In the genomic region with DNA sequence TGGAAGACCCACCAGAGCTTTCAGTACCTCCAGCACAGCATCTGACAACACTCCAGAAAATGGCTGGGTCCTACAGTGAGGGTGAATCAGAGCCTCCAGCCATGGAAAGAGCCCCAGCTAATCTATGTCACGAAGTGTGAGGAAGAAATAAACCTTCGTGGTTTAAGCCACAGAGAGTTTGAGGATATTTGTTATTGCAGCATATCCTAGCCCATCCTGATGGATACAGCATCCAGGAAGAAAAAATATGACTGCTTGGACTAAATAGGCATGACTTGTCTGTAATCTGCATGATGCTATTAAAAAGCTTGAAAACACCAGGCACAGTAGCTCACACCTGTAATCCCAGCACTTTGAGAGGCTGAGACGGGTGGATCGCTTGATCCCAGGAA, we compare ENCODE assay signal across 24 cellular contexts. TPM values are rescaled to one million over a fixed set of nuclear protein-coding genes. Genes with fewer than 3 reads are reported as not detected.
"Had no signal": no experiment of that assay in that cellular context is flagged by ENCODE, and none has a peak within 500 bp of the region (broad histone marks: within the 10 kb centered on the region; RNA-seq: fewer than 3 reads in every experiment).

No MANE protein-coding gene starts in this region.

- ATAC-seq: activated naive CD4-positive, alpha-beta T cell treated with anti-CD3 and anti-CD28 coated beads, Interleukin-2, amount 50 U/mL, for 72 hours; activated T-cell treated with anti-CD3 and anti-CD28 coated beads, Interleukin-2, amount 50 U/mL, for 4 hours; PC-3; T-cell had no signal

- H3K36me3 Mint-ChIP-seq: activated CD4-positive, alpha-beta memory T cell treated with anti-CD3 and anti-CD28 coated beads for 36 hours; activated naive CD4-positive, alpha-beta T cell treated with anti-CD3 and anti-CD28 coated beads, Interleukin-2, amount 50 U/mL, for 72 hours; T-cell had no signal

- H3K36me3 ChIP-seq: brain microvascular endothelial cell had no signal

- H3K4me3 Mint-ChIP-seq: activated B cell treated with CpG ODN at 0.5 μM for 24 hours; activated CD4-positive, alpha-beta memory T cell treated with anti-CD3 and anti-CD28 coated beads for 36 hours; activated CD4-positive, alpha-beta T cell treated with anti-CD3 and anti-CD28 coated beads, Interleukin-2, amount 10 ng/mL, durations not matched to agents 7 days and 5 days; activated T-cell treated with anti-CD3 and anti-CD28 coated beads, Interleukin-2, amount 50 U/mL, for 4 hours; T-cell had no signal

- DNase-seq: activated B cell treated with CpG ODN at 0.5 μM for 24 hours; activated CD4-positive, alpha-beta memory T cell treated with anti-CD3 and anti-CD28 coated beads for 36 hours; activated CD4-positive, alpha-beta T cell treated with anti-CD3 and anti-CD28 coated beads for 1 hour; activated CD4-positive, alpha-beta T cell treated with anti-CD3 and anti-CD28 coated beads, Interleukin-2, amount 10 ng/mL, durations not matched to agents 7 days and 5 days; activated CD8-positive, alpha-beta memory T cell treated with anti-CD3 and anti-CD28 coated beads for 24 hours; activated effector memory CD4-positive, alpha-beta T cell treated with anti-CD3 and anti-CD28 coated beads, Interleukin-2, amount 50 U/mL, for 16 hours; activated naive CD4-positive, alpha-beta T cell treated with Interleukin-2 at 50 U/mL for 16 hours; activated T-cell treated with anti-CD3 and anti-CD28 coated beads, Interleukin-2, amount 50 U/mL, for 4 hours; brain microvascular endothelial cell; Karpas-422; NCI-H1048; NCI-H146; NCI-H187 treated with DMSO at 0.1 percent for 48 hours; NCI-H2081 treated with DMSO at 0.1 percent for 48 hours; NCI-H446; NCI-H524; PC-3; SIG-M5; T-cell; T-helper 2 cell; T1000 had no signal

- H3K27ac ChIP-seq: brain microvascular endothelial cell had no signal

- H3K9me3 Mint-ChIP-seq: activated B cell treated with CpG ODN at 0.5 μM for 24 hours; activated CD4-positive, alpha-beta memory T cell treated with anti-CD3 and anti-CD28 coated beads for 36 hours; activated CD4-positive, alpha-beta T cell treated with anti-CD3 and anti-CD28 coated beads, Interleukin-2, amount 10 ng/mL, durations not matched to agents 7 days and 5 days; activated naive CD4-positive, alpha-beta T cell treated with anti-CD3 and anti-CD28 coated beads, Interleukin-2, amount 50 U/mL, for 72 hours; activated T-cell treated with anti-CD3 and anti-CD28 coated beads, Interleukin-2, amount 50 U/mL, for 4 hours; T-cell had no signal

- H3K4me1 Mint-ChIP-seq: activated CD4-positive, alpha-beta T cell treated with anti-CD3 and anti-CD28 coated beads, Interleukin-2, amount 10 ng/mL, durations not matched to agents 7 days and 5 days; T-cell had no signal

- H3K27ac Mint-ChIP-seq: activated B cell treated with CpG ODN at 0.5 μM for 24 hours; activated CD4-positive, alpha-beta memory T cell treated with anti-CD3 and anti-CD28 coated beads for 36 hours; activated CD4-positive, alpha-beta T cell treated with anti-CD3 and anti-CD28 coated beads, Interleukin-2, amount 10 ng/mL, durations not matched to agents 7 days and 5 days; activated naive CD4-positive, alpha-beta T cell treated with anti-CD3 and anti-CD28 coated beads, Interleukin-2, amount 50 U/mL, for 72 hours; T-cell had no signal

- H3K27me3 Mint-ChIP-seq: activated B cell treated with CpG ODN at 0.5 μM for 24 hours had no signal

RNA-seq across cellular contexts. Expression of a gene that starts 13.3 kb away (rescaled TPM):
- total RNA-seq: activated naive CD4-positive, alpha-beta T cell treated with anti-CD3 and anti-CD28 coated beads, Interleukin-2, amount 50 U/mL, for 72 hours; cardiac septum; PC-3 had no signal
- polyA plus RNA-seq: adipose tissue had no signal

RNA-seq across cellular contexts. Expression of a gene that starts 19.0 kb away (rescaled TPM):
- total RNA-seq: activated CD4-positive, alpha-beta memory T cell treated with anti-CD3 and anti-CD28 coated beads for 36 hours; activated CD4-positive, alpha-beta T cell treated with anti-CD3 and anti-CD28 coated beads, Interleukin-2, amount 10 ng/mL, durations not matched to agents 7 days and 5 days; PC-3 had no signal

RNA-seq across cellular contexts. Expression of a gene that starts 32.7 kb away (rescaled TPM):
- total RNA-seq: cardiac septum, PC-3 had no signal
